In the genomic region with DNA sequence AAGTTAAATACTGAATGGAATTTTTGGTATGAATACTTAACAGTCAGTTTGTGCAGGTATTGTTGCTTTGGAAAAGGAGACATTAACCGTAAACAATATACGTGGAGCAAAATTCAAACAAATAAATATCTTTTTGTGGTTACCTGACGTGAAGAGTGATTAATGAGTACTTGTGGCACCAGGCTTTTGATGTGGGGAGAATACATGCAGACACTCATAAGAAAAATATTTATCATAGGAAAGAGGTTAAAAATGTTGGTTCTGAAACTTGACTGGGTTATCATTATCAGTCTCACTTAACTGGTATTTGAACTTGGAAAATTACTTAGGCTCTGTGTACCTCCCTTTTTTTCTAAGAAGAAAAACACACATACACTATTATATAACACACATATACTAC, we compare ENCODE assay signal across 19 cellular contexts.
DNase-seq lines count a peak whose midpoint lies in the region; ATAC-seq, FAIRE-seq and TF ChIP-seq lines count a peak whose summit lies in the region.
"Had no signal": no experiment of that assay in that cellular context is flagged by ENCODE, and none has a peak within 500 bp of the region (broad histone marks: within the 10 kb centered on the region; RNA-seq: fewer than 3 reads in every experiment).

No MANE protein-coding gene starts in this region.

- no peaks in the 10 kb centered on the region for H3K9me3 ChIP-seq in SK-N-SH
- no peaks in the 10 kb centered on the region for H3K9me3 ChIP-seq in ovary
- H3K9me3 ChIP-seq in left ventricle myocardium inferior (replicated peaks): no peaks in the 10 kb centered on the region
- H3K9me3 ChIP-seq in body of pancreas: no peaks in the 10 kb centered on the region
- H3K9me3 ChIP-seq: BE2C, Caco-2 had no signal

- no peaks in the 10 kb centered on the region for H4K20me1 ChIP-seq in SK-N-SH (ENCODE audit: insufficient read depth)

- H3K4me1 ChIP-seq in SK-N-SH (ENCODE audit: control insufficient read depth in 1 of 2, insufficient read depth in 2 of 2, low read depth in 1 of 2, low read length in 1 of 2): no peaks in the 10 kb centered on the region
- no peaks in the 10 kb centered on the region for H3K4me1 ChIP-seq in ovary (ENCODE audit: insufficient read depth)
- H3K4me1 ChIP-seq in left ventricle myocardium inferior: no peaks in the 10 kb centered on the region
- H3K4me1 ChIP-seq in body of pancreas: no peaks in the 10 kb centered on the region
- H3K4me1 ChIP-seq: BE2C, Caco-2 had no signal

- H3K4me3 Mint-ChIP-seq in activated T-cell treated with anti-CD3 and anti-CD28 coated beads, Interleukin-2, amount 50 U/mL, for 4 hours: no peak overlapping the region
- H3K4me3 Mint-ChIP-seq: CD4-positive, alpha-beta T cell had no signal

- WGBS in SK-N-SH (ENCODE audit: low lambda C conversion rate): 34% methylated on average over 3 of the region's 3 CpGs
- 51 to 68% (median 52%) methylated on average over 3 of the region's 3 CpGs for WGBS in ovary, 3 donors
- WGBS in body of pancreas, 2 donors: 40 to 44% methylated on average over 3 of the region's 3 CpGs

- no peak for TF ChIP-seq CTCF in SK-N-SH (IDR thresholded peaks at IDR 0.05)
- no peak for TF ChIP-seq CTCF in bronchial epithelial cell (IDR thresholded peaks at IDR 0.05; ENCODE audit: insufficient read depth, low read length, severe bottlenecking)
- no peak for TF ChIP-seq CTCF in ovary (IDR thresholded peaks at IDR 0.05)
- no peak for TF ChIP-seq CTCF in left ventricle myocardium inferior (IDR thresholded peaks at IDR 0.05; ENCODE audit: borderline replicate concordance)
- no peak for TF ChIP-seq CTCF in body of pancreas (IDR thresholded peaks at IDR 0.05)

- H3K27me3 Mint-ChIP-seq in activated T-cell treated with anti-CD3 and anti-CD28 coated beads, Interleukin-2, amount 50 U/mL, for 4 hours (ENCODE audit: low read depth): no peaks in the 10 kb centered on the region
- H3K27me3 Mint-ChIP-seq: CD4-positive, alpha-beta T cell had no signal

- H2AFZ ChIP-seq in SK-N-SH (ENCODE audit: low read depth): 0 out of 2 replicates have a peak overlapping the region, but pooled peaks have one; percentile 11

- H3K9me2 ChIP-seq in SK-N-SH: no peaks in the 10 kb centered on the region; the same call in 1 of the 2 replicates

- H3K4me1 Mint-ChIP-seq in activated T-cell treated with anti-CD3 and anti-CD28 coated beads, Interleukin-2, amount 50 U/mL, for 4 hours (ENCODE audit: low read depth): no peaks in the 10 kb centered on the region

- ATAC-seq in SK-N-SH treated with all-trans-retinoic acid at 6 μM for 48 hours: no peak
- no peak for ATAC-seq in activated T-cell treated with anti-CD3 and anti-CD28 coated beads, Interleukin-2, amount 50 U/mL, for 4 hours
- no peak for ATAC-seq in body of pancreas
- ATAC-seq: K562 had no signal

- H3K4me3 ChIP-seq in SK-N-SH (ENCODE audit: low read depth in 2 of 2, low read length in 1 of 2) (no peak overlapping the region), bronchial epithelial cell (ENCODE audit: low read depth, low read length) (no peak overlapping the region), ovary (no peak overlapping the region), left ventricle myocardium inferior (no peak overlapping the region), body of pancreas (no peak overlapping the region)
- H3K4me3 ChIP-seq: K562 had no signal

- TF ChIP-seq RAD21 in SK-N-SH (IDR thresholded peaks at IDR 0.05; ENCODE audit: low read length): no peak

- H3K27me3 ChIP-seq in SK-N-SH (ENCODE audit: insufficient read depth) (no peaks in the 10 kb centered on the region), bronchial epithelial cell (ENCODE audit: control insufficient read depth, insufficient read depth, low read length) (no peaks in the 10 kb centered on the region), ovary (no peaks in the 10 kb centered on the region), left ventricle myocardium inferior (ENCODE audit: low read depth) (no peaks in the 10 kb centered on the region), body of pancreas (no peaks in the 10 kb centered on the region)
- H3K27me3 ChIP-seq: BE2C had no signal

- no peaks in the 10 kb centered on the region for H3F3A ChIP-seq in SK-N-SH (replicated peaks; ENCODE audit: insufficient read depth)

- DNase-seq in SK-N-SH: no peak
- DNase-seq in RKO (ENCODE audit: low spot score): peak; percentile 57
- peak; percentile 75 for DNase-seq in bronchial epithelial cell (ENCODE audit: low read depth)
- no peak for DNase-seq in ovary
- no peak for DNase-seq in left ventricle myocardium inferior
- DNase-seq in activated T-cell treated with anti-CD3 and anti-CD28 coated beads, Interleukin-2, amount 50 U/mL, for 4 hours: no peak
- DNase-seq in body of pancreas: no peak
- DNase-seq: 8988T; BE2C; Caco-2; CD4-positive, alpha-beta T cell; NCI-H1436; NCI-H1930; NK-92 treated with Interleukin-12 subunit alpha and Interleukin-12 subunit beta, amount 100 ng/mL, for 24 hours; SHP77 treated with DMSO at 0.1 percent for 48 hours had no signal

- no peaks in the 10 kb centered on the region for H3K36me3 Mint-ChIP-seq in activated T-cell treated with anti-CD3 and anti-CD28 coated beads, Interleukin-2, amount 50 U/mL, for 4 hours (ENCODE audit: insufficient read depth)

- CTCF ChIA-PET in SK-N-SH (lab: Yijun Ruan, JAX): no interaction called here

- intact Hi-C loops in ovary (cut with DNase I) (no loop called here), left ventricle myocardium inferior (cut with micrococcal nuclease) (no loop called here), body of pancreas (cut with DNase I) (no loop called here)

- TF ChIP-seq POLR2A in ovary (IDR thresholded peaks at IDR 0.05) (no peak), body of pancreas (IDR thresholded peaks at IDR 0.05) (no peak)

- H3K27ac ChIP-seq in SK-N-SH (ENCODE audit: low read depth in 2 of 2, low read length in 1 of 2) (no peak overlapping the region), ovary (no peak overlapping the region), left ventricle myocardium inferior (replicated peaks) (no peak overlapping the region), body of pancreas (no peak overlapping the region)

- H3K4me2 ChIP-seq in SK-N-SH: no peak overlapping the region

- no peak overlapping the region for H3K9ac ChIP-seq in SK-N-SH

- no peaks in the 10 kb centered on the region for H3K36me3 ChIP-seq in SK-N-SH (replicated peaks in 1 of 2; ENCODE audit: control insufficient read depth in 1 of 2, insufficient read depth in 2 of 2, low read length in 1 of 2)
- no peaks in the 10 kb centered on the region for H3K36me3 ChIP-seq in bronchial epithelial cell (ENCODE audit: control insufficient read depth, insufficient read depth, low read length)
- no peaks in the 10 kb centered on the region for H3K36me3 ChIP-seq in ovary
- H3K36me3 ChIP-seq in left ventricle myocardium inferior: no peaks in the 10 kb centered on the region
- no peaks in the 10 kb centered on the region for H3K36me3 ChIP-seq in body of pancreas (replicated peaks in 1 of 2; ENCODE audit: insufficient read depth in 1 of 2, low read depth in 2 of 2)
- H3K36me3 ChIP-seq: BE2C had no signal

- no peaks in the 10 kb centered on the region for H3K79me2 ChIP-seq in SK-N-SH (ENCODE audit: insufficient read depth)

- no peak for TF ChIP-seq EP300 in SK-N-SH (IDR thresholded peaks at IDR 0.05; ENCODE audit: borderline replicate concordance in 1 of 2, low read depth in 1 of 2, low read length in 1 of 2)
- TF ChIP-seq EP300 in ovary (IDR thresholded peaks at IDR 0.05): no peak

- FAIRE-seq in bronchial epithelial cell (lab: Jason Lieb, UNC): no peak
- FAIRE-seq: GM12892, K562, RCC 7860 had no signal

- POLR2A ChIA-PET in SK-N-SH (lab: Yijun Ruan, JAX): no interaction called here

- H3K9me3 Mint-ChIP-seq in activated T-cell treated with anti-CD3 and anti-CD28 coated beads, Interleukin-2, amount 50 U/mL, for 4 hours: no peaks in the 10 kb centered on the region
- H3K9me3 Mint-ChIP-seq: CD4-positive, alpha-beta T cell had no signal

TF ChIP-seq in SK-N-SH, 30 proteins besides CTCF, POLR2A, EP300 and RAD21 (continues in another document):
- TF ChIP-seq YY1 (IDR thresholded peaks at IDR 0.05; ENCODE audit: low read depth) (no peak), MXI1 (IDR thresholded peaks at IDR 0.05; ENCODE audit: low read depth, low read length) (no peak), CHD2 (IDR thresholded peaks at IDR 0.05; ENCODE audit: low read length, partially characterized antibody) (no peak), EZH2phosphoT487 (IDR thresholded peaks at IDR 0.05; ENCODE audit: borderline replicate concordance, low read depth) (no peak), ELF1 (IDR thresholded peaks at IDR 0.05) (no peak), TCF12 (IDR thresholded peaks at IDR 0.05) (no peak), SIN3A (IDR thresholded peaks at IDR 0.05; ENCODE audit: borderline replicate concordance, low read depth, low read length) (no peak), SMC3 (IDR thresholded peaks at IDR 0.05; ENCODE audit: low read depth, low read length) (no peak), GABPA (IDR thresholded peaks at IDR 0.05; ENCODE audit: low read depth) (no peak)
- TF ChIP-seq, protein P1, sequence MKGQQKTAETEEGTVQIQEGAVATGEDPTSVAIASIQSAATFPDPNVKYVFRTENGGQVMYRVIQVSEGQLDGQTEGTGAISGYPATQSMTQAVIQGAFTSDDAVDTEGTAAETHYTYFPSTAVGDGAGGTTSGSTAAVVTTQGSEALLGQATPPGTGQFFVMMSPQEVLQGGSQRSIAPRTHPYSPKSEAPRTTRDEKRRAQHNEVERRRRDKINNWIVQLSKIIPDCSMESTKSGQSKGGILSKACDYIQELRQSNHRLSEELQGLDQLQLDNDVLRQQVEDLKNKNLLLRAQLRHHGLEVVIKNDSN (IDR thresholded peaks at IDR 0.05; ENCODE audit: borderline replicate concordance, low read depth): no peak

TF ChIP-seq in SK-N-SH treated with all-trans-retinoic acid at 6 μM for 48 hours, 23 proteins besides CTCF, POLR2A, EP300 and RAD21 (continues in another document):
- TF ChIP-seq, protein P2, sequence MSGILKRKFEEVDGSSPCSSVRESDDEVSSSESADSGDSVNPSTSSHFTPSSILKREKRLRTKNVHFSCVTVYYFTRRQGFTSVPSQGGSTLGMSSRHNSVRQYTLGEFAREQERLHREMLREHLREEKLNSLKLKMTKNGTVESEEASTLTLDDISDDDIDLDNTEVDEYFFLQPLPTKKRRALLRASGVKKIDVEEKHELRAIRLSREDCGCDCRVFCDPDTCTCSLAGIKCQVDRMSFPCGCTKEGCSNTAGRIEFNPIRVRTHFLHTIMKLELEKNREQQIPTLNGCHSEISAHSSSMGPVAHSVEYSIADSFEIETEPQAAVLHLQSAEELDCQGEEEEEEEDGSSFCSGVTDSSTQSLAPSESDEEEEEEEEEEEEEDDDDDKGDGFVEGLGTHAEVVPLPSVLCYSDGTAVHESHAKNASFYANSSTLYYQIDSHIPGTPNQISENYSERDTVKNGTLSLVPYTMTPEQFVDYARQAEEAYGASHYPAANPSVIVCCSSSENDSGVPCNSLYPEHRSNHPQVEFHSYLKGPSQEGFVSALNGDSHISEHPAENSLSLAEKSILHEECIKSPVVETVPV (CRISPR knock-in tag; IDR thresholded peaks at IDR 0.05): no peak
- TF ChIP-seq SNAI2 (CRISPR knock-in tag; IDR thresholded peaks at IDR 0.05) (no peak), ESRRG (CRISPR knock-in tag; IDR thresholded peaks at IDR 0.05) (no peak), ZNF565 (CRISPR knock-in tag; conservative IDR thresholded peaks at IDR 0.05; ENCODE audit: low read depth) (no peak)

Comparison
In these comparisons a context has a peak if more than half of its experiments do, and no peak if none do; other contexts are left out.
1. DNase-seq: peak in RKO (single experiment) and bronchial epithelial cell (single experiment); none in SK-N-SH (single experiment), ovary (0 of 5), left ventricle myocardium inferior (single experiment), activated T-cell treated with anti-CD3 and anti-CD28 coated beads, Interleukin-2, amount 50 U/mL, for 4 hours (single experiment) and body of pancreas (0 of 4).